ENCODE assay signal across 8 cellular contexts in the genomic region with DNA sequence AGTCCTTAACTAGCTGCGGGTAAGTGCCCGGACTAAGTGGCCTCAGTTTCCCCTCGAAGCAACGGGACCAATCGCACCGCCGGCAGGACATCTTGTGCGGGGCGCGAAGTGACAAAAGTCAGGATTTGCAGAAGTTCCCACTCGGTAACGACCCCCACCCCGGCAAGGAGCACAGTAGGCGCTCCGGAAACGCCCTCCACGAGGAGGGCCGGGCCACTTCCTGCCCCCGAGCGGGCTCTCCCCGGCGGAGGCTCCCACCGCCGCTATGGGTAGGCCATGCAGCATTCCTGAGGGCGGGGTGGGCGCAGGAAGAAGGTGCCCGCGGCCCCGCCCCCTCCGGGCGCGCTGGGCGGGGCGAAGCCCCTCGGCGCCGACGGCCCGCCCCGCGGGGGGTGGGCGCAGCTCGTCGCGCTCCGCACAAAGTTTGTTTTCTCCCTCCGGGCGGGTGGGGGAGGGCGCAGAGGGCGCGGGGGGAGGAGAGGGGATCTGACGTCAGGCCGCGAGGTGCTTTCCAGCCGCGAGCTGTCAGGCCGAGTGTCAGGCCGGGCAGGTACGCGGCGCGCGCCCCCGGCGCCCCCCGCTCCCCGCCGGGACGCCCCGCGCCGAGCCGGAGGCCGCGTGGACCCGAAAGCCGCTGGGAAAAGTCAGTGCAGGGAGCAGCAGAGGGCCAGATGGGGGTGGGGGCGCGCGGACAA. TPM values are rescaled to one million over a fixed set of nuclear protein-coding genes. Genes with fewer than 3 reads are reported as not detected.
DNase-seq lines count a peak whose midpoint lies in the region; ATAC-seq and TF ChIP-seq lines count a peak whose summit lies in the region.

A gene (plus strand): TSS at position 495 of the 695 bp plus-strand sequence. CDS start 5,178 bp downstream, outside the sequence.

- peak; percentile 63 for TF ChIP-seq POLR2A in GM18526 (IDR thresholded peaks at IDR 0.05; ENCODE audit: extremely low read depth, insufficient read length)

- DNase-seq in NCI-H82 treated with DMSO at 0.1 percent for 48 hours (lab: John Stamatoyannopoulos, UW; ENCODE audit: unreplicated experiment) (peak; percentile 79), ecto neural progenitor cell (ENCODE audit: low spot score) (peak; percentile 95), lung (ENCODE audit: low spot score) (peak; percentile 77)
- DNase-seq in activated CD8-positive, alpha-beta T cell treated with anti-CD3 and anti-CD28 coated beads for 36 hours: peak; percentile 91
- peak; percentile 83 for DNase-seq in stimulated activated CD8-positive, alpha-beta memory T cell treated with anti-CD3 and anti-CD28 coated beads, Interleukin-12 subunit alpha, Interleukin-12 subunit beta, amount 100 ng/mL, for 1 hour (ENCODE audit: low read depth)

- H3K36me3 Mint-ChIP-seq in activated CD8-positive, alpha-beta T cell treated with anti-CD3 and anti-CD28 coated beads for 36 hours (ENCODE audit: low read depth): peaks cover 25% of the 10 kb centered on the region

- H3K27ac ChIP-seq in ACC112 (ENCODE audit: low read depth, low read length) (no peak within 1 kb of the TSS; the same call in 1 of the 2 replicates), lung (ENCODE audit: low read depth in 1 of 2, low read length in 1 of 2) (peak within 1 kb of the TSS; percentile 90 to 91)

- H3K27me3 Mint-ChIP-seq in activated CD8-positive, alpha-beta T cell treated with anti-CD3 and anti-CD28 coated beads for 36 hours: no peaks in the 10 kb centered on the region

- POLR2A ChIA-PET in activated CD8-positive, alpha-beta T cell treated with anti-CD3 and anti-CD28 coated beads for 36 hours (lab: Charles Lee): interaction anchor here (0.6 to 13.8 kb wide), 10 partner anchors 9 to 619 kb away, joined by 3 to 214 read pairs (median 4); a partner anchor contains a TSS

- intact Hi-C loops in activated CD8-positive, alpha-beta T cell treated with anti-CD3 and anti-CD28 coated beads for 36 hours (cut with micrococcal nuclease): loop anchor here (5.0 kb wide), 1 partner anchor 34 kb away; a partner anchor contains a TSS

- H3K36me3 ChIP-seq in ACC112 (ENCODE audit: insufficient read depth, low read length) (no peaks in the 10 kb centered on the region), lung (ENCODE audit: control insufficient read depth in 2 of 2, insufficient read depth in 2 of 2, low read length in 2 of 2) (no peaks in the 10 kb centered on the region)

- ATAC-seq in HG03064 (IDR thresholded peaks at IDR 0.05; ENCODE audit: low read depth, unreplicated experiment) (peak; percentile 55), lung (ENCODE audit: insufficient read depth, low FRiP score) (peak; percentile 90)
- ATAC-seq in activated CD8-positive, alpha-beta T cell treated with anti-CD3 and anti-CD28 coated beads for 36 hours: peak; percentile 81

- H3K27me3 ChIP-seq in ACC112 (ENCODE audit: insufficient read depth, low read length) (no peaks in the 10 kb centered on the region), lung (ENCODE audit: control insufficient read depth, insufficient read depth) (no peaks in the 10 kb centered on the region)

- CTCF ChIA-PET in activated CD8-positive, alpha-beta T cell treated with anti-CD3 and anti-CD28 coated beads for 36 hours (lab: Charles Lee): interaction anchor here (1.0 to 3.1 kb wide), 4 partner anchors 15 to 619 kb away, joined by 3 to 17 read pairs (median 4); a partner anchor contains a TSS

- H3K79me2 ChIP-seq in ACC112 (ENCODE audit: control insufficient read depth, insufficient read depth, low read length, unreplicated experiment): peaks cover 9% of the 10 kb centered on the region

- whole genome bisulfite sequencing in lung, 2 donors: 0 to 1% methylated on average over 57 to 79 of the region's 80 CpGs

- TF ChIP-seq CTCF in activated CD8-positive, alpha-beta T cell treated with anti-CD3 and anti-CD28 coated beads for 36 hours (IDR thresholded peaks at IDR 0.05): no peak
- no peak for TF ChIP-seq CTCF in lung (IDR thresholded peaks at IDR 0.05; ENCODE audit: control extremely low read depth, extremely low read depth)

- H3K4me3 ChIP-seq in ACC112 (ENCODE audit: low read depth, low read length) (peak within 1 kb of the TSS; percentile 85), lung (peak within 1 kb of the TSS; percentile 83)

- H2AFZ ChIP-seq in ACC112 (ENCODE audit: low read length, unreplicated experiment): peak within 1 kb of the TSS; percentile 82

- peaks cover 4% of the 10 kb centered on the region for H3K4me1 ChIP-seq in ACC112 (ENCODE audit: control insufficient read depth, insufficient read depth, low read length, unreplicated experiment)
- peaks cover 0 to 8% of the 10 kb centered on the region in 2 donors for H3K4me1 ChIP-seq in lung (ENCODE audit: control insufficient read depth in 2 of 2, insufficient read depth in 2 of 2, low read length in 2 of 2)

- H3K9me3 ChIP-seq in lung (ENCODE audit: control insufficient read depth in 2 of 2, insufficient read depth in 1 of 2, low read length in 1 of 2): no peaks in the 10 kb centered on the region

- peak within 1 kb of the TSS; percentile 91 for H3K4me3 Mint-ChIP-seq in activated CD8-positive, alpha-beta T cell treated with anti-CD3 and anti-CD28 coated beads for 36 hours

- no peaks in the 10 kb centered on the region for H3K9me3 Mint-ChIP-seq in activated CD8-positive, alpha-beta T cell treated with anti-CD3 and anti-CD28 coated beads for 36 hours

- peak within 1 kb of the TSS; percentile 96 for H3K27ac Mint-ChIP-seq in activated CD8-positive, alpha-beta T cell treated with anti-CD3 and anti-CD28 coated beads for 36 hours

- peaks cover 30% of the 10 kb centered on the region for H3K4me1 Mint-ChIP-seq in activated CD8-positive, alpha-beta T cell treated with anti-CD3 and anti-CD28 coated beads for 36 hours (ENCODE audit: low read depth)

RNA-seq across cellular contexts. Expression of the gene that starts here (rescaled TPM):
- total RNA-seq in activated CD8-positive, alpha-beta T cell treated with anti-CD3 and anti-CD28 coated beads for 36 hours: 10 to 100 TPM; 55.3 to 56.8 TPM
- total RNA-seq in lung: 10 to 100 TPM; 12.0 to 32.8 TPM
- 10 to 100 TPM in 1 of 2 donors, 1 to 10 TPM in 1; 4.2 to 10.1 TPM for polyA plus RNA-seq in lung
